Comparison of ENCODE assay signal across 8 cellular contexts in genomic region chr17:80262775-80263244, GRCh38. TPM values are rescaled to one million over a fixed set of nuclear protein-coding genes. Genes with fewer than 3 reads are reported as not detected.
DNase-seq lines count a peak whose midpoint lies in the region; ATAC-seq, FAIRE-seq and TF ChIP-seq lines count a peak whose summit lies in the region.
"Had no signal": no experiment of that assay in that cellular context is flagged by ENCODE, and none has a peak within 500 bp of the region (broad histone marks: within the 10 kb centered on the region; RNA-seq: fewer than 3 reads in every experiment).

No MANE protein-coding gene starts in this region.

- ATAC-seq in stimulated activated memory B cell treated with anti-CD40 and anti-IgM and Interleukin-4, amounts not matched to agents 10 μg/mL and 1 μg/mL and 100 μg/mL, for 72 hours = no peak

- no peaks in the 10 kb centered on the region for H3K27me3 Mint-ChIP-seq in stimulated activated memory B cell treated with anti-CD40 and anti-IgM and Interleukin-4, amounts not matched to agents 10 μg/mL and 1 μg/mL and 100 μg/mL, for 72 hours

- DNase-seq in H7 (peak; percentile 40), RCC 7860 (ENCODE audit: low spot score) (no peak), NCI-H526 (lab: John Stamatoyannopoulos, UW) (no peak), GM10248 (ENCODE audit: extremely low spot score) (no peak)
- DNase-seq: nephron progenitor cell had no signal

- TF ChIP-seq CTCF in VCaP (conservative IDR thresholded peaks at IDR 0.05) (no peak), GM10248 (IDR thresholded peaks at IDR 0.05; ENCODE audit: control extremely low read depth, extremely low read depth, low read depth, missing control alignments) (no peak)

- peak overlapping the region; percentile 87 for H3K4me3 Mint-ChIP-seq in stimulated activated memory B cell treated with anti-CD40 and anti-IgM and Interleukin-4, amounts not matched to agents 10 μg/mL and 1 μg/mL and 100 μg/mL, for 72 hours

- H3K27me3 ChIP-seq in H7 (ENCODE audit: control insufficient read depth, insufficient read depth, low read length) (no peaks in the 10 kb centered on the region), iPS-20b (ENCODE audit: insufficient read depth, low read length) (no peaks in the 10 kb centered on the region)

- peaks cover 14% of the 10 kb centered on the region for H3K4me1 ChIP-seq in iPS-20b (ENCODE audit: insufficient read depth, low read length)

- no peaks in the 10 kb centered on the region for H3K9me3 Mint-ChIP-seq in stimulated activated memory B cell treated with anti-CD40 and anti-IgM and Interleukin-4, amounts not matched to agents 10 μg/mL and 1 μg/mL and 100 μg/mL, for 72 hours
- H3K9me3 Mint-ChIP-seq: nephron progenitor cell had no signal

- H3K27ac ChIP-seq in VCaP = peak overlapping the region; percentile 98
- no peak overlapping the region for H3K27ac ChIP-seq in iPS-20b (ENCODE audit: low read length)

- H3K27ac Mint-ChIP-seq in stimulated activated memory B cell treated with anti-CD40 and anti-IgM and Interleukin-4, amounts not matched to agents 10 μg/mL and 1 μg/mL and 100 μg/mL, for 72 hours = peak overlapping the region; percentile 90
- H3K27ac Mint-ChIP-seq: nephron progenitor cell had no signal

- H3K4me3 ChIP-seq in H7 (ENCODE audit: insufficient read depth, low read depth, low read length) (no peak overlapping the region), iPS-20b (ENCODE audit: low read length) (no peak overlapping the region)

- no peaks in the 10 kb centered on the region for H3K9me3 ChIP-seq in iPS-20b (ENCODE audit: insufficient read depth, low read depth, low read length)

- H3K36me3 Mint-ChIP-seq in stimulated activated memory B cell treated with anti-CD40 and anti-IgM and Interleukin-4, amounts not matched to agents 10 μg/mL and 1 μg/mL and 100 μg/mL, for 72 hours = peaks cover 11% of the 10 kb centered on the region

- no peak for FAIRE-seq in RCC 7860 (lab: Jason Lieb, UNC)

- H3K4me1 Mint-ChIP-seq in stimulated activated memory B cell treated with anti-CD40 and anti-IgM and Interleukin-4, amounts not matched to agents 10 μg/mL and 1 μg/mL and 100 μg/mL, for 72 hours = peaks cover 68% of the 10 kb centered on the region

- peak overlapping the region; percentile 96; the same call in 1 of the 2 replicates for H3K9ac ChIP-seq in iPS-20b (ENCODE audit: low read depth, low read length)

- peaks cover 5% of the 10 kb centered on the region for H3K36me3 ChIP-seq in H7 (replicated peaks; ENCODE audit: control insufficient read depth, insufficient read depth, low read length)
- H3K36me3 ChIP-seq in iPS-20b (ENCODE audit: insufficient read depth, low read depth, low read length) = peaks cover 9% of the 10 kb centered on the region; the same call in 1 of the 2 replicates

- CTCF ChIA-PET in GM10248 (lab: Yijun Ruan, JAX) = no interaction called here

- POLR2A ChIA-PET in GM10248 (lab: Yijun Ruan, JAX) = interaction anchor here (0.6 kb wide), 1 partner anchor 18 kb away, joined by 6 read pairs; no protein-coding TSS in a partner anchor

RNA-seq across cellular contexts. Expression of gene RNF213, which starts 2.2 kb away (rescaled TPM):
- 29.4 and 48.8 TPM in 2 replicates for total RNA-seq in H7 (2014; rRNA removed; shearing (Covaris generic))

RNA-seq across cellular contexts. Expression of gene SLC26A11, which starts 42.6 kb away (rescaled TPM):
- total RNA-seq in H7 (2014; rRNA removed; shearing (Covaris generic)) = 19.4 and 20.6 TPM in 2 replicates

RNA-seq across cellular contexts. Expression of gene SGSH, which starts 42.7 kb away (rescaled TPM):
- total RNA-seq in H7 (2014; rRNA removed; shearing (Covaris generic)) = 10.2 and 12.5 TPM in 2 replicates
